Comparison of ENCODE assay signal across 17 cellular contexts in the genomic region with DNA sequence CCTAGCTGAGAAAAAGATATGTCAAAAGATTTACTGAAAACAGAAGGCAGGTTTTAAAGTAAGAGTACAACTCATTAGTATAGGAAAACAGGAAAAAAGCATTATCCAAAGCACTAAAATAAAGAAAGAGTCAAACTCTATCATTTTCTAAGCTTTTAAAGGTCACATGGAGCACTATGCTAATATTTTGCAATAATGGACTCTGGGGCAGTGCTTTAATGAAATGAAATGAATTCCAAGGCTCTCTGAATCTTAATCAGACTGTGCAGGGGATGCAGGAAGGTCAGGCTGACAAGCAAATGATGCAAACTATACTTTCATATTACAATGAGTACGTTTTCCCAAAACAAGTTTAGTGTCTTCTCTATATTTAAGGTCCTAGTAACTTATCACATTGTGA.
DNase-seq lines count a peak whose midpoint lies in the region; ATAC-seq and TF ChIP-seq lines count a peak whose summit lies in the region.
"Had no signal": no experiment of that assay in that cellular context is flagged by ENCODE, and none has a peak within 500 bp of the region (broad histone marks: within the 10 kb centered on the region; RNA-seq: fewer than 3 reads in every experiment).

No MANE protein-coding gene starts in this region.

- H2BK5ac ChIP-seq in mesendoderm (ENCODE audit: low read length) = no peak overlapping the region

- H3K27me3 Mint-ChIP-seq in nephron progenitor cell (ENCODE audit: low read depth, poor library complexity) = no peaks in the 10 kb centered on the region
- H3K27me3 Mint-ChIP-seq: CD4-positive, alpha-beta T cell had no signal

- H3K4me3 ChIP-seq in mesendoderm (ENCODE audit: low read length) = no peak overlapping the region
- H3K4me3 ChIP-seq: A549 had no signal

- H4K5ac ChIP-seq in mesendoderm (ENCODE audit: low read length) = no peak overlapping the region

- H3K4me1 Mint-ChIP-seq in nephron progenitor cell = peaks cover 74% of the 10 kb centered on the region

- peak overlapping the region; percentile 79 for H3K27ac Mint-ChIP-seq in nephron progenitor cell
- H3K27ac Mint-ChIP-seq: CD4-positive, alpha-beta T cell; HFFc6 had no signal

- H3K27me3 ChIP-seq in mesendoderm (ENCODE audit: insufficient read depth, low read length, poor library complexity) = no peaks in the 10 kb centered on the region

- H3K36me3 Mint-ChIP-seq in nephron progenitor cell (ENCODE audit: low read depth) = peaks cover 4% of the 10 kb centered on the region

- no peaks in the 10 kb centered on the region for H3K79me1 ChIP-seq in mesendoderm (ENCODE audit: low read length)

- H3K4me1 ChIP-seq in mesendoderm (ENCODE audit: control insufficient read depth, low read depth, low read length) = peaks cover 7% of the 10 kb centered on the region
- H3K4me1 ChIP-seq: A549 had no signal

- no peak overlapping the region for H2BK15ac ChIP-seq in mesendoderm (replicated peaks; ENCODE audit: low read depth)

- no peak for DNase-seq in Right ventricle myocardium inferior (ENCODE audit: missing footprints)
- DNase-seq in left ventricle myocardium superior = no peak
- DNase-seq in mesendoderm = no peak
- DNase-seq in nephron progenitor cell = no peak
- no peak for DNase-seq in SHP77 treated with DMSO at 0.1 percent for 48 hours (lab: John Stamatoyannopoulos, UW)
- no peak for DNase-seq in NCI-H1048 (lab: John Stamatoyannopoulos, UW)
- no peak for DNase-seq in cerebellum (ENCODE audit: low spot score)
- DNase-seq: AML-193; Caco-2; CD4-positive, alpha-beta T cell; GOT3; H7; HFFc6 had no signal

- H2BK120ac ChIP-seq in mesendoderm (ENCODE audit: low read depth, low read length) = no peak overlapping the region

- no peak overlapping the region for H3K9ac ChIP-seq in mesendoderm (ENCODE audit: low read length)

- no peak overlapping the region for H2AK5ac ChIP-seq in mesendoderm (ENCODE audit: low read length)

- no peak overlapping the region for H3K4me3 Mint-ChIP-seq in nephron progenitor cell
- H3K4me3 Mint-ChIP-seq: CD4-positive, alpha-beta T cell; HFFc6 had no signal

- H3K56ac ChIP-seq in mesendoderm (ENCODE audit: low read length) = no peak overlapping the region

- WGBS in mesendoderm (ENCODE audit: extremely low coverage, insufficient coverage, low lambda C conversion rate) = no CpG with 5 or more reads among the region's 1 CpG

- ATAC-seq in Right ventricle myocardium inferior (peak; percentile 39), left ventricle myocardium superior (no peak)
- ATAC-seq: A549, HCT116 had no signal

- no peak overlapping the region for H3K27ac ChIP-seq in mesendoderm (ENCODE audit: low read depth, low read length)
- H3K27ac ChIP-seq: 22Rv1, A549, C4-2B had no signal

- no peak overlapping the region for H3K23ac ChIP-seq in mesendoderm (ENCODE audit: low read length)

- H3K4me2 ChIP-seq in mesendoderm (ENCODE audit: low read length) = no peak overlapping the region
- H3K4me2 ChIP-seq: A549 had no signal

- intact Hi-C loops in Right ventricle myocardium inferior (cut with DNase I) (no loop called here), left ventricle myocardium superior (cut with micrococcal nuclease) (no loop called here)

- H3K36me3 ChIP-seq in mesendoderm (ENCODE audit: control insufficient read depth, insufficient read depth, low read length) = no peaks in the 10 kb centered on the region

- H3K18ac ChIP-seq in mesendoderm (ENCODE audit: low read length) = no peak overlapping the region

- H4K8ac ChIP-seq in mesendoderm (ENCODE audit: low read depth, low read length) = peak overlapping the region; percentile 76

- H3K79me2 ChIP-seq in mesendoderm (ENCODE audit: control insufficient read depth, insufficient read depth, low read length) = no peaks in the 10 kb centered on the region

- no peak overlapping the region for H3K4ac ChIP-seq in mesendoderm (ENCODE audit: low read depth, low read length)

- TF ChIP-seq CTCF in nephron progenitor cell (IDR thresholded peaks at IDR 0.05) = no peak

- no peaks in the 10 kb centered on the region for H3K9me3 Mint-ChIP-seq in nephron progenitor cell
- H3K9me3 Mint-ChIP-seq: CD4-positive, alpha-beta T cell had no signal
